ENCODE assay signal across 12 cellular contexts in the genomic region with DNA sequence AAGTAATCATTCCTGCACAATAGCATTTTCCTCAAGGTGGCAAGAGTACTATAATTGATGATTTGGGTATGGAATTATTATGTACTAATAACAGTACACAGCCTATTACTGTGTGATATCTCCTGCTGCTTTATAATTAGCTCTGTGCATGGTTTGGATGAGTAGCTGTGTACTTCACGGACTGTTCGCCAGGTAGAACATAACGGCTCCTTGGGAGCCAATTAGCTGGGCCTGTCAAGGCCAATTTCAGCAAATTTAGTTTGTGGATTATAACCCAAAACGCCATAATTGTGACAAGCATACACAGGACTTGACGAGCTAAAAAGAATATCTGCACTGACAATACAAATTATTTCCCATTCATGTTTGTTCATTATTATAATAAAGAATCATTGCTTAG.
DNase-seq lines count a peak whose midpoint lies in the region.
"Had no signal": no experiment of that assay in that cellular context is flagged by ENCODE, and none has a peak within 500 bp of the region (broad histone marks: within the 10 kb centered on the region; RNA-seq: fewer than 3 reads in every experiment).

No MANE protein-coding gene starts in this region.

- DNase-seq in COR-L47 (lab: John Stamatoyannopoulos, UW) (peak; percentile 74), NCI-H1417 (lab: John Stamatoyannopoulos, UW) (peak in 2 of 3 experiments; percentile 53 to 90), cerebellar cortex (ENCODE audit: low spot score) (peak; percentile 76), retina (peak; percentile 12), NCI-H2227 treated with DMSO at 0.1 percent for 48 hours (lab: John Stamatoyannopoulos, UW) (no peak), OCI-M2 (lab: John Stamatoyannopoulos, UW; ENCODE audit: unreplicated experiment) (no peak)
- DNase-seq: CD8-positive, alpha-beta T cell; DMS 273 treated with DMSO at 0.1 percent for 48 hours; DMS53; DND-41; EL; HCEC 1CT had no signal

Comparison
In these comparisons a context has a peak if more than half of its experiments do, and no peak if none do; other contexts are left out.
1. DNase-seq: peak in COR-L47 (single experiment), NCI-H1417 (2 of 3), cerebellar cortex (single experiment) and retina (single experiment); none in NCI-H2227 treated with DMSO at 0.1 percent for 48 hours (single experiment) and OCI-M2 (single experiment).